ENCODE assay signal across 8 cellular contexts in the genomic region with DNA sequence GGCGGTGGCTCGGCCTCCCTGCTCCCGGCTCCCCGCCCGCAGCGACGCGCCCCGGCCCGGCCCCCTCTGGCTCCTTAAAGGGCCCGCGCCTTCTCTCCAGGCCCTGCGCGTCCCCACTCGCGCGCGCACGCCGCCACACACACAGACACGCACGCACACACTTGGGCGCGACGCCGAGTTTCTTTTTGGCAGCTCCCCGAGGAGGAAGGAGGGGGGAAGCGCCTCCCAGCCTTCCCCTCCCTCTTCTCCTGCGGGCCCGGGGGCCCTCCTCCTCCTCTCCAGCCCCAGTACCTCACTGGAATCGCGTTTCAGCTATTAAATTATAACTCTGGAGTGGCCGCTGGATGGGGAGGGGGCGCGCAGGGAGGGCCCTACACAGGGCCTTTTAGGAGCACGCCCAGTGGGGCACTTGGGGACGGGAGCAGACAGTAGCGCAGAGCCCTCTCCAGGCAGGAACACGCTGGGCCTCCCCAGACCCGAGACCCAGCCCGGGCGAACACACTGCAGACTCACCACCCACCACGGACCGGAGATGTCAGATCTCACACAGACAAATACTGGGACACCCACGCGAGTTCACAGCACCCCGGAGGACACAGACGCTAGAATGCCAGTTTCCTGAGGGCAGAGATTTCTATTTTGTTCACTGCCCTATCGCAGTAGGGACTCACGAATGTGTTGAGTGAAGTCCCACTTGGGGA. TPM values are rescaled to one million over a fixed set of nuclear protein-coding genes. Genes with fewer than 3 reads are reported as not detected.
DNase-seq lines count a peak whose midpoint lies in the region; ATAC-seq and TF ChIP-seq lines count a peak whose summit lies in the region.

No MANE protein-coding gene starts in this region.

- H3K27ac ChIP-seq in coronary artery = peak overlapping the region; percentile 89 to 99
- H3K27ac ChIP-seq in left lung = peak overlapping the region; percentile 77 to 82

- peak; percentile 54 for ATAC-seq in GM19035 (IDR thresholded peaks at IDR 0.05; ENCODE audit: unreplicated experiment)
- peak; percentile 57 for ATAC-seq in HG03354 (IDR thresholded peaks at IDR 0.05; ENCODE audit: poor library complexity, severe bottlenecking, unreplicated experiment)
- ATAC-seq in left lung = peak; percentile 82

- no peaks in the 10 kb centered on the region for H3K9me3 ChIP-seq in left lung

- DNase-seq in AG08396 (ENCODE audit: low spot score) (peak; percentile 98), NCI-H524 (lab: John Stamatoyannopoulos, UW) (peak; percentile 95 to 97), coronary artery (ENCODE audit: low spot score) (peak; percentile 95), left lung (peak; percentile 94 to 99)
- peak; percentile 84 for DNase-seq in activated CD4-positive, alpha-beta T cell treated with anti-CD3 and anti-CD28 coated beads, Interleukin-2, amount 10 ng/mL, durations not matched to agents 7 days and 5 days
- DNase-seq in stimulated activated CD4-positive, alpha-beta T cell treated with anti-CD3 and anti-CD28 coated beads, Interleukin-2, amount 100 ng/mL, for 4 hours (ENCODE audit: low read depth) = peak; percentile 75

- H3K36me3 ChIP-seq in left lung = no peaks in the 10 kb centered on the region

- peak overlapping the region; percentile 80 for H3K27ac Mint-ChIP-seq in activated CD4-positive, alpha-beta T cell treated with anti-CD3 and anti-CD28 coated beads, Interleukin-2, amount 10 ng/mL, durations not matched to agents 7 days and 5 days

- H3K4me1 ChIP-seq in left lung = peaks cover 33 to 56% of the 10 kb centered on the region in 2 donors

- intact Hi-C loops in left lung (cut with DNase I) = loop anchor here in 1 of 2 donors (5.0 kb wide), 1 partner anchor 199 kb away; no protein-coding TSS in a partner anchor

- H3K27me3 Mint-ChIP-seq in activated CD4-positive, alpha-beta T cell treated with anti-CD3 and anti-CD28 coated beads, Interleukin-2, amount 10 ng/mL, durations not matched to agents 7 days and 5 days = no peaks in the 10 kb centered on the region

- CTCF ChIA-PET in activated CD4-positive, alpha-beta T cell treated with anti-CD3 and anti-CD28 coated beads, Interleukin-2, amount 10 ng/mL, durations not matched to agents 7 days and 5 days (lab: Charles Lee) = no interaction called here

- POLR2A ChIA-PET in activated CD4-positive, alpha-beta T cell treated with anti-CD3 and anti-CD28 coated beads, Interleukin-2, amount 10 ng/mL, durations not matched to agents 7 days and 5 days (lab: Charles Lee) = no interaction called here

- no peak for TF ChIP-seq CTCF in coronary artery (IDR thresholded peaks at IDR 0.05)
- peak in 1 of 2 donors; percentile 7 for TF ChIP-seq CTCF in left lung (IDR thresholded peaks at IDR 0.05)

- H3K4me3 ChIP-seq in coronary artery = peak overlapping the region; percentile 98
- H3K4me3 ChIP-seq in left lung = peak overlapping the region in 1 of 2 donors; percentile 37

- peak overlapping the region; percentile 77 for H3K4me3 Mint-ChIP-seq in activated CD4-positive, alpha-beta T cell treated with anti-CD3 and anti-CD28 coated beads, Interleukin-2, amount 10 ng/mL, durations not matched to agents 7 days and 5 days

- H3K36me3 Mint-ChIP-seq in activated CD4-positive, alpha-beta T cell treated with anti-CD3 and anti-CD28 coated beads, Interleukin-2, amount 10 ng/mL, durations not matched to agents 7 days and 5 days (ENCODE audit: low read depth) = no peaks in the 10 kb centered on the region

- peaks cover 22% of the 10 kb centered on the region for H3K4me1 Mint-ChIP-seq in activated CD4-positive, alpha-beta T cell treated with anti-CD3 and anti-CD28 coated beads, Interleukin-2, amount 10 ng/mL, durations not matched to agents 7 days and 5 days

- H3K27me3 ChIP-seq in left lung = no peaks in the 10 kb centered on the region

- H3K9me3 Mint-ChIP-seq in activated CD4-positive, alpha-beta T cell treated with anti-CD3 and anti-CD28 coated beads, Interleukin-2, amount 10 ng/mL, durations not matched to agents 7 days and 5 days = no peaks in the 10 kb centered on the region

RNA-seq across cellular contexts. Expression of a gene that starts 0.4 kb away (rescaled TPM):
- total RNA-seq in activated CD4-positive, alpha-beta T cell treated with anti-CD3 and anti-CD28 coated beads, Interleukin-2, amount 10 ng/mL, durations not matched to agents 7 days and 5 days = 100 to 1,000 TPM in 1 of 2 experiments, 10 to 100 TPM in 1; 96.4 to 102 TPM
- total RNA-seq in left lung = 100 to 1,000 TPM; 289 to 331 TPM
